32 cellular contexts compared by ENCODE assay signal in the genomic region with DNA sequence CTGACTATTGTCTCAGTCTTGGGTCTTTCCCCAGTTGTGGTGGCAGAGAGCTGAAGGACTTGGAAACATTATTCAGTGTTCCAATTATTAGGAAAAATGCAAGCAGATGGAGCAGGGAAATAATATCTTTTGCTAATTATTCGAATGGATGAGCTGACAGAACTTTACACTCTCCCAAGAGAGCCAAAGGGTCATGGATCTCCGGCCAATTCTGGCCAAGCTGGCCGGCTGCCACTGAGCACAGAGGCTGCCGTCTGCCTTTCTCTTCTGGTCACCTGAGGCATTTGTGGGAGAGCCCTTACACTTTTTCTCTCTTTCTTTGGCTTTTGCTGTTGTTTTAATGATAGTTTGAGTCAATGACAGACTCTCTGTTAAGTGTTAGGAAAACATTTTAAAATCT. TPM values are rescaled to one million over a fixed set of nuclear protein-coding genes. Genes with fewer than 3 reads are reported as not detected.
"Had no signal": no experiment of that assay in that cellular context is flagged by ENCODE, and none has a peak within 500 bp of the region (broad histone marks: within the 10 kb centered on the region; RNA-seq: fewer than 3 reads in every experiment).

No MANE protein-coding gene starts in this region.

- H3K27me3 ChIP-seq: ascending aorta, cardiac muscle cell, esophagus muscularis mucosa, foreskin keratinocyte, gastrocnemius medialis had no signal

- ATAC-seq: activated CD4-positive, CD25-positive, alpha-beta regulatory T cell treated with anti-CD3 and anti-CD28 coated beads, Interleukin-2, amount 50 U/mL, for 24 hours; activated CD8-positive, alpha-beta memory T cell treated with anti-CD3 and anti-CD28 coated beads, Interleukin-2, amount 10 ng/mL, durations not matched to agents 7 days and 5 days; activated CD8-positive, alpha-beta T cell treated with anti-CD3 and anti-CD28 coated beads, Interleukin-2, amount 10 ng/mL, durations not matched to agents 7 days and 5 days; effector memory CD8-positive, alpha-beta T cell; foreskin keratinocyte; gastrocnemius medialis; T-helper 17 cell had no signal

- FAIRE-seq: colon had no signal

- H3K9me3 ChIP-seq: ascending aorta, breast epithelium, esophagus muscularis mucosa, gastrocnemius medialis had no signal

- DNase-seq: activated B cell treated with CpG ODN at 0.5 μM for 24 hours; activated CD4-positive, alpha-beta memory T cell treated with anti-CD3 and anti-CD28 coated beads for 36 hours; activated CD4-positive, alpha-beta T cell treated with anti-CD3 and anti-CD28 coated beads, Interleukin-2, amount 10 ng/mL, durations not matched to agents 24 days and 14 days; activated CD8-positive, alpha-beta memory T cell treated with anti-CD3 and anti-CD28 coated beads, Interleukin-2, amount 10 ng/mL, durations not matched to agents 7 days and 5 days; activated CD8-positive, alpha-beta memory T cell treated with anti-CD3 and anti-CD28 coated beads, Interleukin-2, amount 50 U/mL, for 4 hours; activated CD8-positive, alpha-beta T cell treated with anti-CD3 and anti-CD28 coated beads, Interleukin-2, amount 10 ng/mL, durations not matched to agents 7 days and 5 days; activated effector memory CD4-positive, alpha-beta T cell treated with anti-CD3 and anti-CD28 coated beads, Interleukin-2, amount 50 U/mL, for 16 hours; activated naive CD4-positive, alpha-beta T cell treated with anti-CD3 and anti-CD28 coated beads for 36 hours; activated naive CD8-positive, alpha-beta T cell treated with anti-CD3 and anti-CD28 coated beads for 36 hours; activated T-cell treated with anti-CD3 and anti-CD28 coated beads, Interleukin-2, amount 50 U/mL, for 1 hour; activated T-cell treated with anti-CD3 and anti-CD28 coated beads, Interleukin-2, amount 50 U/mL, for 48 hours; central memory CD4-positive, alpha-beta T cell; cortex of kidney; dermis blood vessel endothelial cell; effector CD4-positive, alpha-beta T cell; effector memory CD8-positive, alpha-beta T cell; erythroblast; foreskin keratinocyte; gastrocnemius medialis; T-helper 1 cell; T-helper 17 cell; T1000; WERI-Rb-1 had no signal

- H3K27ac ChIP-seq: ascending aorta, breast epithelium, cardiac muscle cell, esophagus muscularis mucosa, foreskin keratinocyte, gastrocnemius medialis, WERI-Rb-1 had no signal

- H3K4me3 ChIP-seq: ascending aorta, breast epithelium, cardiac muscle cell, esophagus muscularis mucosa, gastrocnemius medialis had no signal

- H3K36me3 ChIP-seq: ascending aorta, breast epithelium, cardiac muscle cell, esophagus muscularis mucosa, gastrocnemius medialis, WERI-Rb-1 had no signal

- H3K4me1 ChIP-seq: ascending aorta, breast epithelium, esophagus muscularis mucosa, foreskin keratinocyte, gastrocnemius medialis had no signal

RNA-seq across cellular contexts. Expression of a gene that starts 22.2 kb away (rescaled TPM):
- total RNA-seq: activated CD4-positive, alpha-beta memory T cell treated with anti-CD3 and anti-CD28 coated beads for 36 hours; activated CD4-positive, alpha-beta T cell treated with anti-CD3 and anti-CD28 coated beads, Interleukin-2, amount 10 ng/mL, durations not matched to agents 24 days and 14 days; activated CD8-positive, alpha-beta memory T cell treated with anti-CD3 and anti-CD28 coated beads for 36 hours; activated CD8-positive, alpha-beta memory T cell treated with anti-CD3 and anti-CD28 coated beads, Interleukin-2, amount 10 ng/mL, durations not matched to agents 7 days and 5 days; activated CD8-positive, alpha-beta T cell treated with anti-CD3 and anti-CD28 coated beads, Interleukin-2, amount 10 ng/mL, durations not matched to agents 7 days and 5 days; activated T-helper 1 cell treated with anti-CD3 and anti-CD28 coated beads, Interleukin-12 subunit alpha, Interleukin-12 subunit beta, Interleukin-2, Interleukin-4 antibody, amounts not matched to agents 30 ng/mL and 10 ng/mL and 1 ng/mL, durations not matched to agents 14 hours and 24 hours and 36 hours; activated T-helper 2 cell treated with anti-CD3 and anti-CD28 coated beads, Interferon-gamma antibody, Interleukin-2, Interleukin-4, amounts not matched to agents 10 μg/mL and 5 μg/mL and 100 μg/mL, durations not matched to agents 14 hours and 24 hours and 36 hours; ascending aorta; dermis blood vessel endothelial cell; gastrocnemius medialis had no signal
